In the genomic region with DNA sequence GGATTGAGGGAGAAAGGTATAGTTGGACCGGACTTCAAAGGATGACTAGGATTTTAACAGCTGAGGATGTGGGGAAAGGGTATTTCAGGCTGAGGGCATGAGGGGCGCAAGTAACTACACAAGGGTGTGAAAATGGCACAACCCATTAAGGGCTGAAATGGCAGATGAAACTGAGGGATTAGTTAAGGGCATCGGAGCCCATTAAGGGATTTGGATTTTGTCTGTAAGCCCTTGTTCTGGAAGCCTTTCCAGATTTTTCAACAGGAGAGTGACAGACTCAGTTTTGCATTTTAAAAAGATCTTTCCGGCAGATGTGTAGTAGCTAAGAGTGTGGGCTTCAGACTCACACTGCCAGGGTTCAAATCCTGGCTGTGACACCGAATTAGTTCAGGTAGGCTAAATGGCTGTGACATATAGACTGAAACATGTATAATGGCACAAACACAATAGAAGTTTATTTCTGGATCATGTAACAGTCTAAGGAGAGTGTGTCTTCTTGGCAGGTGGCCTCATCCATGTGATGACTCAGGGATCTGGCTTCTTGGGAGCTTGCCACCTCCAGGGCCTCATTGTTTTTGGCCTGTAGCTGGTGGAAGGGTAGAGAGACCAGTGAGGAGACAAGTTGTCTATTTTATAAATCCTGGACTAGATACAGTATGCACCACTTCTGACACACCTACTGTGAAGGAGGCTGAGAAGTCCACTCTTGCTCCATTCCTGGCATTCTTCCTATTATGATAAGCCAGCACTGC, we compare ENCODE assay signal across 9 cellular contexts. TPM values are rescaled to one million over a fixed set of nuclear protein-coding genes. Genes with fewer than 3 reads are reported as not detected.
A peak's percentile ranks its signal among the peaks of the same experiment; 100 is the strongest.
DNase-seq lines count a peak whose midpoint lies in the region; ATAC-seq and TF ChIP-seq lines count a peak whose summit lies in the region.
"Had no signal": no experiment of that assay in that cellular context is flagged by ENCODE, and none has a peak within 500 bp of the region (broad histone marks: within the 10 kb centered on the region; RNA-seq: fewer than 3 reads in every experiment).

No MANE protein-coding gene starts in this region.

- H3K36me3 ChIP-seq in lung (ENCODE audit: control insufficient read depth in 2 of 2, insufficient read depth in 2 of 2, low read length in 2 of 2) (no peaks in the 10 kb centered on the region), esophagus muscularis mucosa (no peaks in the 10 kb centered on the region)

- H3K4me1 Mint-ChIP-seq in T-helper 17 cell = peaks cover 15% of the 10 kb centered on the region

- TF ChIP-seq CTCF in cardiac fibroblast (IDR thresholded peaks at IDR 0.05; ENCODE audit: low read depth, low read length) (no peak), lung (IDR thresholded peaks at IDR 0.05; ENCODE audit: control extremely low read depth, extremely low read depth) (no peak), esophagus muscularis mucosa (IDR thresholded peaks at IDR 0.05) (no peak)

- H3K4me3 ChIP-seq in cardiac fibroblast (replicated peaks in 1 of 2; ENCODE audit: low read depth in 2 of 2, low read length in 2 of 2) = no peak overlapping the region
- no peak overlapping the region for H3K4me3 ChIP-seq in lung
- no peak overlapping the region for H3K4me3 ChIP-seq in esophagus muscularis mucosa

- peaks cover 5% of the 10 kb centered on the region for H3K36me3 Mint-ChIP-seq in T-helper 17 cell (ENCODE audit: low read depth)

- peaks cover 27% of the 10 kb centered on the region for H3K27me3 Mint-ChIP-seq in T-helper 17 cell

- intact Hi-C loops in esophagus muscularis mucosa (cut with DNase I) = no loop called here

- WGBS in lung, 2 donors = 92 to 94% methylated on average over 5 of the region's 5 CpGs
- WGBS in esophagus muscularis mucosa = 90% methylated on average over 5 of the region's 5 CpGs

- no peak overlapping the region for H3K4me3 Mint-ChIP-seq in T-helper 17 cell

- no peaks in the 10 kb centered on the region for H3K9me3 ChIP-seq in lung (ENCODE audit: control insufficient read depth in 2 of 2, insufficient read depth in 1 of 2, low read length in 1 of 2)
- H3K9me3 ChIP-seq in esophagus muscularis mucosa = no peaks in the 10 kb centered on the region
- no peaks in the 10 kb centered on the region for H3K9me3 ChIP-seq in T-helper 17 cell (ENCODE audit: control insufficient read depth, low read length, poor library complexity, severe bottlenecking)

- H3K27me3 ChIP-seq in lung (ENCODE audit: control insufficient read depth, insufficient read depth) = no peaks in the 10 kb centered on the region
- no peaks in the 10 kb centered on the region for H3K27me3 ChIP-seq in esophagus muscularis mucosa

- no peak for TF ChIP-seq EP300 in esophagus muscularis mucosa (IDR thresholded peaks at IDR 0.05)

- DNase-seq in DMS 273 (lab: John Stamatoyannopoulos, UW; ENCODE audit: unreplicated experiment) (peak; percentile 71), NCI-H2196 (lab: John Stamatoyannopoulos, UW; ENCODE audit: unreplicated experiment) (peak; percentile 72), cardiac fibroblast (ENCODE audit: low read depth in 2 of 2) (peak; percentile 92 to 93), lung (ENCODE audit: low spot score) (peak; percentile 34), esophagus muscularis mucosa (ENCODE audit: extremely low spot score) (no peak), T-helper 17 cell (no peak), activated gamma-delta T cell (lab: John Stamatoyannopoulos, UW) (no peak)
- DNase-seq in activated effector memory CD4-positive, alpha-beta T cell treated with anti-CD3 and anti-CD28 coated beads, Interleukin-2, amount 50 U/mL, for 16 hours = no peak
- DNase-seq: NCI-H187 treated with DMSO at 0.1 percent for 48 hours had no signal

- no peak overlapping the region for H3K27ac Mint-ChIP-seq in T-helper 17 cell

- no peak for ATAC-seq in lung (ENCODE audit: insufficient read depth, low FRiP score)
- ATAC-seq in T-helper 17 cell = no peak

- H3K27ac ChIP-seq in lung (ENCODE audit: low read depth in 1 of 2, low read length in 1 of 2) = no peak overlapping the region
- H3K27ac ChIP-seq in esophagus muscularis mucosa (replicated peaks in 1 of 4) = no peak overlapping the region

- H3K4me1 ChIP-seq in lung (ENCODE audit: control insufficient read depth in 2 of 2, insufficient read depth in 2 of 2, low read length in 2 of 2) = peaks cover 0 to 1% of the 10 kb centered on the region in 2 donors
- H3K4me1 ChIP-seq in esophagus muscularis mucosa = peaks cover 0 to 3% (median 0%) of the 10 kb centered on the region in 4 donors

- no peak for TF ChIP-seq POLR2A in esophagus muscularis mucosa (IDR thresholded peaks at IDR 0.05; ENCODE audit: low read depth)

RNA-seq across cellular contexts. Expression of a gene that starts 49.6 kb away (rescaled TPM):
- total RNA-seq in lung (1 to 10 TPM; 3.7 to 6.3 TPM), esophagus muscularis mucosa (1 to 10 TPM; 1.5 to 2.0 (median 1.8) TPM), T-helper 17 cell (1 to 10 TPM; 1.6 to 2.4 TPM)
- 10 to 100 TPM; 10.4 to 10.9 TPM for polyA plus RNA-seq in lung

RNA-seq across cellular contexts. Expression of a gene that starts 56.4 kb away (rescaled TPM):
- total RNA-seq in lung = 100 to 1,000 TPM in 1 of 2 donors, 10 to 100 TPM in 1; 37.0 to 122 TPM
- polyA plus RNA-seq in lung = 1 to 10 TPM; 6.0 to 7.0 TPM
- total RNA-seq in esophagus muscularis mucosa = 1,000 to 10,000 TPM in 2 of 4 donors, 100 to 1,000 TPM in 2; 692 to 1,262 (median 949) TPM
- total RNA-seq in T-helper 17 cell = 10 to 100 TPM; 28.6 to 30.4 TPM

Comparison
In these comparisons a context has a peak if more than half of its experiments do, and no peak if none do; other contexts are left out.
1. DNase-seq: peak in DMS 273 (single experiment), NCI-H2196 (single experiment), cardiac fibroblast (2 of 2) and lung (single experiment); none in activated effector memory CD4-positive, alpha-beta T cell treated with anti-CD3 and anti-CD28 coated beads, Interleukin-2, amount 50 U/mL, for 16 hours (single experiment), esophagus muscularis mucosa (single experiment), T-helper 17 cell (0 of 3) and activated gamma-delta T cell (single experiment).
2. RNA of a gene that starts 56.4 kb away (total RNA-seq): 692 to 1,262 TPM in esophagus muscularis mucosa; 37.0 to 122 TPM in lung and 28.6 to 30.4 TPM in T-helper 17 cell; every median in the first group is over 4 times any median in the second.